Comparison of ENCODE assay signal across 5 cellular contexts in the genomic region with DNA sequence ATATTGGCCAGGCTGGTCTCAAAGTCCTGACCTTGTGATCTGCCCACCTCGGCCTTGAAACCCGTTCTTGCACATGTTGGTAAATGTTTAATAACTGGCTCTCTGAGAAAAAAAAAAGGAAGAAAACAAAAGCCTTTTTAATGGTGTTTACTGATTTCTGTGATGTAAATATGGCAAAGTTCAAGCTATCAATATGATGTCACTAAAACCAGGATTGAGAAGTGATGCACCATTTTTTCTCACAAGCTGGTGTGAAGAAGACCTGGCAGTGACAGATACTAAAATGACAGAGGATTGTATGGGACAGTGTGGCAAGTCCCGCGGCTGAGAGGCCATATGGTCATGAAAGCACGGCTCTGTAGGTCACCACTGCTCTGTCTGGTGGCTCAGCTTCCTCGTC.
"Had no signal": no experiment of that assay in that cellular context is flagged by ENCODE, and none has a peak within 500 bp of the region (broad histone marks: within the 10 kb centered on the region; RNA-seq: fewer than 3 reads in every experiment).

No MANE protein-coding gene starts in this region.

- DNase-seq: H9, HCEC 1CT, IMR-90 had no signal

- ATAC-seq: GM23338, K562 had no signal

- H3K4me3 ChIP-seq: GM23338, K562 had no signal

- H3K4me3 Mint-ChIP-seq: GM23338, H9 had no signal

- H3K9me3 Mint-ChIP-seq: GM23338, H9 had no signal

- H3K27ac Mint-ChIP-seq: GM23338, H9 had no signal
